Comparison of ENCODE assay signal across 20 cellular contexts in genomic region chr20:53688085-53688484, GRCh38.
DNase-seq lines count a peak whose midpoint lies in the region; ATAC-seq, FAIRE-seq and TF ChIP-seq lines count a peak whose summit lies in the region.
"Had no signal": no experiment of that assay in that cellular context is flagged by ENCODE, and none has a peak within 500 bp of the region (broad histone marks: within the 10 kb centered on the region; RNA-seq: fewer than 3 reads in every experiment).

No MANE protein-coding gene starts in this region.

- H4K20me1 ChIP-seq in DND-41 (ENCODE audit: insufficient read depth, low read length) (no peaks in the 10 kb centered on the region), OCI-LY1 (ENCODE audit: insufficient read depth, low read length) (no peaks in the 10 kb centered on the region), GM12878 (ENCODE audit: control insufficient read depth, insufficient read depth) (no peaks in the 10 kb centered on the region)
- H4K20me1 ChIP-seq: BLaER1 had no signal

- no peaks in the 10 kb centered on the region for H3K79me2 ChIP-seq in DND-41 (ENCODE audit: insufficient read depth, low read length)
- no peaks in the 10 kb centered on the region for H3K79me2 ChIP-seq in OCI-LY1 (ENCODE audit: insufficient read depth, low read length)
- H3K79me2 ChIP-seq in GM12878 (ENCODE audit: control insufficient read depth, insufficient read depth, low read length), result no peaks in the 10 kb centered on the region

- no peak for DNase-seq in activated CD4-positive, alpha-beta T cell treated with anti-CD3 and anti-CD28 coated beads, Interleukin-2, amount 10 ng/mL, durations not matched to agents 24 days and 14 days
- no peak for DNase-seq in activated CD4-positive, alpha-beta T cell treated with anti-CD3 and anti-CD28 coated beads for 48 hours
- no peak for DNase-seq in DND-41
- no peak for DNase-seq in GM12878 (ENCODE audit: low read depth, low spot score)
- no peak for DNase-seq in naive thymus-derived CD4-positive, alpha-beta T cell
- no peak for DNase-seq in NOMO-1 (lab: John Stamatoyannopoulos, UW; ENCODE audit: unreplicated experiment in 2 of 2)
- no peak for DNase-seq in NOMO-1 treated with dmso at 0.1 percent for 144 hours (lab: John Stamatoyannopoulos, UW; ENCODE audit: unreplicated experiment)
- DNase-seq: DMS153, H7, MM.1S, NCI-H2029, NCI-H446 treated with DMSO at 0.1 percent for 48 hours, NCI-H526, SK-N-SH had no signal

- H3K27ac Mint-ChIP-seq in activated CD4-positive, alpha-beta T cell treated with anti-CD3 and anti-CD28 coated beads, Interleukin-2, amount 10 ng/mL, durations not matched to agents 24 days and 14 days, result peak overlapping the region; percentile 56
- peak overlapping the region in 4 of 9 donors; percentile 28 to 76 (median 44) for H3K27ac Mint-ChIP-seq in naive thymus-derived CD4-positive, alpha-beta T cell

- WGBS in GM12878 (ENCODE audit: insufficient coverage, insufficient replicate concordance, low lambda C conversion rate, missing lambda C conversion rate), result 50% methylated on average over 1 of the region's 1 CpG

- no peak for TF ChIP-seq RAD21 in GM12878 (IDR thresholded peaks at IDR 0.05; ENCODE audit: insufficient read depth, low read depth, low read length)

- SMC1A ChIA-PET in GM12878 (lab: Charles Lee; ENCODE audit: uncharacterized antibody, unreplicated experiment), result interaction anchor here (1.0 to 4.3 kb wide), 7 partner anchors 9 to 67 kb away, joined by 3 to 27 read pairs (median 5); no protein-coding TSS in a partner anchor

- H3K4me2 ChIP-seq in DND-41 (ENCODE audit: insufficient read depth, low read length), result no peak overlapping the region
- no peak overlapping the region for H3K4me2 ChIP-seq in OCI-LY1 (ENCODE audit: low read length)
- no peak overlapping the region for H3K4me2 ChIP-seq in GM12878 (ENCODE audit: control insufficient read depth, insufficient read depth)
- H3K4me2 ChIP-seq: BLaER1, KMS-11, SK-N-SH had no signal

- no peaks in the 10 kb centered on the region for H3K27me3 ChIP-seq in DND-41 (ENCODE audit: insufficient read depth, low read length, poor library complexity)
- no peaks in the 10 kb centered on the region for H3K27me3 ChIP-seq in OCI-LY1 (ENCODE audit: insufficient read depth, low read length)
- H3K27me3 ChIP-seq in GM12878 (replicated peaks in 1 of 2; ENCODE audit: control insufficient read depth in 2 of 2, insufficient read depth in 2 of 2, low read length in 1 of 2), result no peaks in the 10 kb centered on the region
- no peaks in the 10 kb centered on the region for H3K27me3 ChIP-seq in naive thymus-derived CD4-positive, alpha-beta T cell (ENCODE audit: control insufficient read depth in 2 of 2, insufficient read depth in 2 of 2, low read length in 2 of 2)
- H3K27me3 ChIP-seq: BLaER1 had no signal

- RAD21 ChIA-PET in GM12878 (lab: Charles Lee; ENCODE audit: unreplicated experiment), result interaction anchor here (1.1 kb wide), 1 partner anchor 20 kb away, joined by 6 read pairs; no protein-coding TSS in a partner anchor

- CTCF ChIA-PET in GM12878 (lab: Yijun Ruan, JAX), result no interaction called here
- CTCF ChIA-PET in naive thymus-derived CD4-positive, alpha-beta T cell (lab: Charles Lee), result interaction anchor here (0.7 kb wide), 1 partner anchor 1220 kb away, joined by 6 read pairs; no protein-coding TSS in a partner anchor

- H3K4me1 ChIP-seq in DND-41 (ENCODE audit: insufficient read depth, low read length), result peaks cover 33% of the 10 kb centered on the region
- H3K4me1 ChIP-seq in OCI-LY1 (ENCODE audit: insufficient read depth, low read length, severe bottlenecking), result peaks cover 58% of the 10 kb centered on the region
- peaks cover 29% of the 10 kb centered on the region for H3K4me1 ChIP-seq in GM12878 (ENCODE audit: control insufficient read depth, insufficient read depth, low read length)
- peaks cover 4 to 12% of the 10 kb centered on the region in 2 donors for H3K4me1 ChIP-seq in naive thymus-derived CD4-positive, alpha-beta T cell (ENCODE audit: control insufficient read depth in 2 of 2, insufficient read depth in 2 of 2, low read length in 2 of 2)

- H3K36me3 Mint-ChIP-seq in activated CD4-positive, alpha-beta T cell treated with anti-CD3 and anti-CD28 coated beads, Interleukin-2, amount 10 ng/mL, durations not matched to agents 24 days and 14 days (ENCODE audit: low read depth), result no peaks in the 10 kb centered on the region
- H3K36me3 Mint-ChIP-seq in naive thymus-derived CD4-positive, alpha-beta T cell, result no peaks in the 10 kb centered on the region
- H3K36me3 Mint-ChIP-seq: CD4-positive, CD25-positive, alpha-beta regulatory T cell had no signal

- H3K9ac ChIP-seq in DND-41 (ENCODE audit: low read depth, low read length) (no peak overlapping the region), OCI-LY1 (ENCODE audit: low read length) (no peak overlapping the region), GM12878 (ENCODE audit: control insufficient read depth, insufficient read depth, low read length) (no peak overlapping the region)
- H3K9ac ChIP-seq: BLaER1, KMS-11, SK-N-SH had no signal

- POLR2A ChIA-PET in GM12878 (lab: Charles Lee), result interaction anchor here (0.6 to 0.7 kb wide), 3 partner anchors 51 to 190 kb away, joined by 3 to 9 read pairs (median 4); no protein-coding TSS in a partner anchor
- POLR2A ChIA-PET in naive thymus-derived CD4-positive, alpha-beta T cell (lab: Charles Lee), result interaction anchor here (0.6 to 1.1 kb wide), 2 partner anchors 76 to 163 kb away, joined by 3 to 5 read pairs; no protein-coding TSS in a partner anchor

- no peak overlapping the region for H2AFZ ChIP-seq in DND-41 (ENCODE audit: low read depth, low read length)
- no peak overlapping the region for H2AFZ ChIP-seq in OCI-LY1 (ENCODE audit: low read length)
- no peak overlapping the region for H2AFZ ChIP-seq in GM12878 (ENCODE audit: control insufficient read depth, low read depth, low read length)

- H3K9me3 ChIP-seq in DND-41 (ENCODE audit: insufficient read depth, low read length, severe bottlenecking), result no peaks in the 10 kb centered on the region
- no peaks in the 10 kb centered on the region for H3K9me3 ChIP-seq in OCI-LY1 (ENCODE audit: low read length)
- H3K9me3 ChIP-seq in GM12878 (replicated peaks; ENCODE audit: control insufficient read depth, insufficient read depth, low read length), result no peaks in the 10 kb centered on the region
- H3K9me3 ChIP-seq in naive thymus-derived CD4-positive, alpha-beta T cell (ENCODE audit: control insufficient read depth in 2 of 3, low read length in 3 of 3), result no peaks in the 10 kb centered on the region
- H3K9me3 ChIP-seq: BLaER1, SK-N-SH had no signal

- intact Hi-C loops in activated CD4-positive, alpha-beta T cell treated with anti-CD3 and anti-CD28 coated beads, Interleukin-2, amount 10 ng/mL, durations not matched to agents 24 days and 14 days (cut with micrococcal nuclease), result loop anchor here (5.0 kb wide), 1 partner anchor 179 kb away; no protein-coding TSS in a partner anchor
- intact Hi-C loops in GM12878 (cut with micrococcal nuclease; ENCODE audit: unreplicated experiment), result no loop called here
- intact Hi-C loops in naive thymus-derived CD4-positive, alpha-beta T cell (cut with micrococcal nuclease), result loop anchor here in 1 of 2 donors (5.0 kb wide), 1 partner anchor 229 kb away; no protein-coding TSS in a partner anchor

- H3K4me3 ChIP-seq in DND-41 (ENCODE audit: low read depth in 1 of 2, low read length in 2 of 2) (no peak overlapping the region), OCI-LY1 (ENCODE audit: low read depth, low read length, poor library complexity, severe bottlenecking) (no peak overlapping the region), GM12878 (no peak overlapping the region)
- no peak overlapping the region for H3K4me3 ChIP-seq in naive thymus-derived CD4-positive, alpha-beta T cell (ENCODE audit: low read length)
- H3K4me3 ChIP-seq: BLaER1 had no signal

- H3K9me2 ChIP-seq in OCI-LY1 (ENCODE audit: low read depth, low read length), result no peaks in the 10 kb centered on the region
- H3K9me2 ChIP-seq: SK-N-SH had no signal

- in situ Hi-C loops in GM12878 (cut with MboI), result no loop called here

- TF ChIP-seq POLR2A in GM12878 (IDR thresholded peaks at IDR 0.05; ENCODE audit: low read depth, low read length), result no peak

- no peak for TF ChIP-seq CTCF in DND-41 (IDR thresholded peaks at IDR 0.05; ENCODE audit: borderline replicate concordance, extremely low read depth, low read length, poor library complexity, severe bottlenecking)
- TF ChIP-seq CTCF in OCI-LY1 (IDR thresholded peaks at IDR 0.05; ENCODE audit: low read length), result no peak
- no peak for TF ChIP-seq CTCF in GM12878 (IDR thresholded peaks at IDR 0.05 in 2 of 3, conservative IDR thresholded peaks at IDR 0.05 in 1 of 3; ENCODE audit: control insufficient read depth in 2 of 3, extremely low read depth in 1 of 3, insufficient read depth in 1 of 3, low read depth in 3 of 3, low read length in 3 of 3)

- no peak for FAIRE-seq in GM12878 (lab: Jason Lieb, UNC)
- FAIRE-seq: A204.1, GM18507 had no signal

- TF ChIP-seq EP300 in GM12878 (IDR thresholded peaks at IDR 0.05; ENCODE audit: borderline replicate concordance in 1 of 2, control insufficient read depth in 1 of 2, low read depth in 2 of 2, low read length in 2 of 2), result no peak

- ATAC-seq in DND-41 (ENCODE audit: insufficient read depth, low read depth) (no peak), GM12878 (no peak)
- ATAC-seq in naive thymus-derived CD4-positive, alpha-beta T cell, result no peak

- H3K27me3 Mint-ChIP-seq in activated CD4-positive, alpha-beta T cell treated with anti-CD3 and anti-CD28 coated beads, Interleukin-2, amount 10 ng/mL, durations not matched to agents 24 days and 14 days, result no peaks in the 10 kb centered on the region
- H3K27me3 Mint-ChIP-seq in naive thymus-derived CD4-positive, alpha-beta T cell, result no peaks in the 10 kb centered on the region
- H3K27me3 Mint-ChIP-seq: CD4-positive, CD25-positive, alpha-beta regulatory T cell had no signal

- H3K9me3 Mint-ChIP-seq in activated CD4-positive, alpha-beta T cell treated with anti-CD3 and anti-CD28 coated beads, Interleukin-2, amount 10 ng/mL, durations not matched to agents 24 days and 14 days, result no peaks in the 10 kb centered on the region
- no peaks in the 10 kb centered on the region for H3K9me3 Mint-ChIP-seq in naive thymus-derived CD4-positive, alpha-beta T cell
- H3K9me3 Mint-ChIP-seq: CD4-positive, CD25-positive, alpha-beta regulatory T cell had no signal

- H3F3A ChIP-seq in OCI-LY1 (ENCODE audit: insufficient read depth, low read length), result 0 out of 2 replicates have a peak, but pooled peaks cover 6% of the 10 kb centered on the region

- no TSS peak for BruUV-seq in GM12878 (replicated peaks; lab: Mats Ljungman, UMichigan)

- no peaks in the 10 kb centered on the region for H3K36me3 ChIP-seq in DND-41 (ENCODE audit: insufficient read depth, low read length)
- H3K36me3 ChIP-seq in OCI-LY1 (ENCODE audit: insufficient read depth, low read length), result no peaks in the 10 kb centered on the region
- H3K36me3 ChIP-seq in GM12878 (ENCODE audit: control insufficient read depth in 2 of 2, insufficient read depth in 2 of 2, low read length in 1 of 2), result no peaks in the 10 kb centered on the region
- H3K36me3 ChIP-seq in naive thymus-derived CD4-positive, alpha-beta T cell (ENCODE audit: control insufficient read depth in 2 of 3, insufficient read depth in 3 of 3, low read length in 3 of 3), result no peaks in the 10 kb centered on the region
- H3K36me3 ChIP-seq: BLaER1 had no signal

- H3K4me3 Mint-ChIP-seq in activated CD4-positive, alpha-beta T cell treated with anti-CD3 and anti-CD28 coated beads, Interleukin-2, amount 10 ng/mL, durations not matched to agents 24 days and 14 days, result no peak overlapping the region
- H3K4me3 Mint-ChIP-seq in naive thymus-derived CD4-positive, alpha-beta T cell, result no peak overlapping the region

- H3K4me1 Mint-ChIP-seq in activated CD4-positive, alpha-beta T cell treated with anti-CD3 and anti-CD28 coated beads, Interleukin-2, amount 10 ng/mL, durations not matched to agents 24 days and 14 days, result peaks cover 42% of the 10 kb centered on the region
- H3K4me1 Mint-ChIP-seq in naive thymus-derived CD4-positive, alpha-beta T cell, result peaks cover 10 to 50% (median 32%) of the 10 kb centered on the region in 7 donors

- H3K27ac ChIP-seq in DND-41 (ENCODE audit: low read length), result peak overlapping the region; percentile 51; the same call in 1 of the 2 replicates
- H3K27ac ChIP-seq in OCI-LY1 (ENCODE audit: low read depth, low read length, poor library complexity, severe bottlenecking), result peak overlapping the region; percentile 62
- H3K27ac ChIP-seq in GM12878 (ENCODE audit: control insufficient read depth, insufficient read depth), result no peak overlapping the region
- no peak overlapping the region for H3K27ac ChIP-seq in naive thymus-derived CD4-positive, alpha-beta T cell (ENCODE audit: low read depth, low read length)
- H3K27ac ChIP-seq: BLaER1, KMS-11 had no signal

Comparison
In these comparisons a context has a peak if more than half of its experiments do, and no peak if none do; other contexts are left out.
1. H3K27ac ChIP-seq: peak in DND-41 (single experiment) and OCI-LY1 (single experiment); none in GM12878 (single experiment) and naive thymus-derived CD4-positive, alpha-beta T cell (single experiment).